8 cellular contexts compared by ENCODE assay signal in genomic region chrX:78103656-78104446, GRCh38. TPM values are rescaled to one million over a fixed set of nuclear protein-coding genes. Genes with fewer than 3 reads are reported as not detected.
DNase-seq lines count a peak whose midpoint lies in the region; ATAC-seq and TF ChIP-seq lines count a peak whose summit lies in the region.

PGK1 (plus strand) TSS chrX:78104248; CDS start chrX:78104341, 93 bp downstream.

- peak within 1 kb of the TSS; percentile 97 for H3K27ac ChIP-seq in DND-41 (ENCODE audit: low read length)
- H3K27ac ChIP-seq in GM23248: peak within 1 kb of the TSS; percentile 93
- H3K27ac ChIP-seq in naive thymus-derived CD4-positive, alpha-beta T cell (ENCODE audit: low read depth, low read length): peak within 1 kb of the TSS; percentile 97

- H4K20me1 ChIP-seq in DND-41 (ENCODE audit: insufficient read depth, low read length) (peaks cover 40% of the 10 kb centered on the region), GM23248 (ENCODE audit: insufficient read depth) (peaks cover 30% of the 10 kb centered on the region)

- H3K9me2 ChIP-seq in GM23248 (ENCODE audit: insufficient read depth): no peaks in the 10 kb centered on the region

- peaks cover 6% of the 10 kb centered on the region for H3F3A ChIP-seq in GM23248 (ENCODE audit: insufficient read depth)

- ATAC-seq in DND-41 (ENCODE audit: insufficient read depth, low read depth): peak; percentile 94
- peak; percentile 97 for ATAC-seq in naive thymus-derived CD4-positive, alpha-beta T cell
- peak; percentile 97 to 98 for ATAC-seq in stimulated activated naive B cell treated with anti-CD40 and anti-IgM and Interleukin-4, amounts not matched to agents 10 μg/mL and 1 μg/mL and 100 μg/mL, for 72 hours (replicated peaks)

- CTCF ChIA-PET in naive thymus-derived CD4-positive, alpha-beta T cell (lab: Charles Lee): no interaction called here

- H3K4me2 ChIP-seq in DND-41 (ENCODE audit: insufficient read depth, low read length) (peak within 1 kb of the TSS; percentile 84), GM23248 (ENCODE audit: unreplicated experiment) (peak within 1 kb of the TSS; percentile 88)

- POLR2A ChIA-PET in naive thymus-derived CD4-positive, alpha-beta T cell (lab: Charles Lee): interaction anchor here (0.5 to 2.3 kb wide), 13 partner anchors 10 to 1264 kb away, joined by 3 to 8 read pairs (median 3); partner anchors contain the start of genes ATP7A, COX7B and ITM2A

- H3K9me3 ChIP-seq in DND-41 (ENCODE audit: insufficient read depth, low read length, severe bottlenecking) (no peaks in the 10 kb centered on the region), GM23248 (ENCODE audit: low read depth) (no peaks in the 10 kb centered on the region)
- no peaks in the 10 kb centered on the region for H3K9me3 ChIP-seq in naive thymus-derived CD4-positive, alpha-beta T cell (ENCODE audit: control insufficient read depth in 2 of 3, low read length in 3 of 3)

- no peaks in the 10 kb centered on the region for H3K27me3 Mint-ChIP-seq in naive thymus-derived CD4-positive, alpha-beta T cell
- peaks cover 0 to 4% of the 10 kb centered on the region in 2 donors for H3K27me3 Mint-ChIP-seq in stimulated activated naive B cell treated with anti-CD40 and anti-IgM and Interleukin-4, amounts not matched to agents 10 μg/mL and 1 μg/mL and 100 μg/mL, for 72 hours

- peaks cover 48% of the 10 kb centered on the region for H3K79me2 ChIP-seq in DND-41 (ENCODE audit: insufficient read depth, low read length)
- H3K79me2 ChIP-seq in GM23248 (ENCODE audit: insufficient read depth): peaks cover 47% of the 10 kb centered on the region

- H3K36me3 Mint-ChIP-seq in naive thymus-derived CD4-positive, alpha-beta T cell: peaks cover 0 to 40% (median 5%) of the 10 kb centered on the region in 5 donors
- peaks cover 20 to 25% of the 10 kb centered on the region in 2 donors for H3K36me3 Mint-ChIP-seq in stimulated activated naive B cell treated with anti-CD40 and anti-IgM and Interleukin-4, amounts not matched to agents 10 μg/mL and 1 μg/mL and 100 μg/mL, for 72 hours

- peak within 1 kb of the TSS; percentile 89 to 99 (median 92) for H3K4me3 Mint-ChIP-seq in naive thymus-derived CD4-positive, alpha-beta T cell
- H3K4me3 Mint-ChIP-seq in stimulated activated naive B cell treated with anti-CD40 and anti-IgM and Interleukin-4, amounts not matched to agents 10 μg/mL and 1 μg/mL and 100 μg/mL, for 72 hours: peak within 1 kb of the TSS; percentile 89 to 91

- DNase-seq in DND-41 (peak; percentile 96), GM23248 (peak; percentile 95), Kasumi-1 (lab: John Stamatoyannopoulos, UW) (peak; percentile 83 to 91), RPMI7951 (ENCODE audit: low read depth) (peak; percentile 98), fibroblast of gingiva (ENCODE audit: low read depth) (peak; percentile 98)
- DNase-seq in activated T-helper 1 cell treated with anti-CD3 and anti-CD28 coated beads, Interleukin-2, amount 50 U/mL, for 16 hours (ENCODE audit: low read depth in 1 of 2, low spot score in 1 of 2): peak; percentile 80 to 86
- DNase-seq in naive thymus-derived CD4-positive, alpha-beta T cell: peak; percentile 76 to 96 (median 93)
- DNase-seq in stimulated activated naive B cell treated with anti-CD40 and anti-IgM and Interleukin-4, amounts not matched to agents 10 μg/mL and 1 μg/mL and 100 μg/mL, for 72 hours: peak; percentile 94

- H3K27ac Mint-ChIP-seq in naive thymus-derived CD4-positive, alpha-beta T cell: peak within 1 kb of the TSS; percentile 90 to 97 (median 94)
- peak within 1 kb of the TSS; percentile 94 for H3K27ac Mint-ChIP-seq in stimulated activated naive B cell treated with anti-CD40 and anti-IgM and Interleukin-4, amounts not matched to agents 10 μg/mL and 1 μg/mL and 100 μg/mL, for 72 hours

- 0 to 2% methylated on average over 6 to 12 of the region's 72 CpGs for WGBS in GM23248 (ENCODE audit: low coverage in 1 of 2, low lambda C conversion rate in 2 of 2, missing lambda C conversion rate in 2 of 2), 2 experiments

- peaks cover 0 to 7% (median 0%) of the 10 kb centered on the region in 11 donors for H3K9me3 Mint-ChIP-seq in naive thymus-derived CD4-positive, alpha-beta T cell
- H3K9me3 Mint-ChIP-seq in stimulated activated naive B cell treated with anti-CD40 and anti-IgM and Interleukin-4, amounts not matched to agents 10 μg/mL and 1 μg/mL and 100 μg/mL, for 72 hours: peaks cover 0 to 8% of the 10 kb centered on the region in 2 donors

- H2AFZ ChIP-seq in DND-41 (ENCODE audit: low read depth, low read length) (peak within 1 kb of the TSS; percentile 90), GM23248 (peak within 1 kb of the TSS; percentile 78)

- peaks cover 15 to 57% (median 48%) of the 10 kb centered on the region in 7 donors for H3K4me1 Mint-ChIP-seq in naive thymus-derived CD4-positive, alpha-beta T cell
- H3K4me1 Mint-ChIP-seq in stimulated activated naive B cell treated with anti-CD40 and anti-IgM and Interleukin-4, amounts not matched to agents 10 μg/mL and 1 μg/mL and 100 μg/mL, for 72 hours: peaks cover 8 to 27% of the 10 kb centered on the region in 2 donors

- H3K36me3 ChIP-seq in DND-41 (ENCODE audit: insufficient read depth, low read length) (peaks cover 47% of the 10 kb centered on the region), GM23248 (ENCODE audit: low read depth) (0 out of 2 replicates have a peak, but pooled peaks cover 6% of the 10 kb centered on the region)
- H3K36me3 ChIP-seq in naive thymus-derived CD4-positive, alpha-beta T cell (ENCODE audit: control insufficient read depth in 2 of 3, insufficient read depth in 3 of 3, low read length in 3 of 3): peaks cover 0 to 5% (median 0%) of the 10 kb centered on the region in 3 experiments

- TF ChIP-seq CTCF in DND-41 (IDR thresholded peaks at IDR 0.05; ENCODE audit: borderline replicate concordance, extremely low read depth, low read length, poor library complexity, severe bottlenecking): no peak

- peak within 1 kb of the TSS; percentile 89 for H3K9ac ChIP-seq in DND-41 (ENCODE audit: low read depth, low read length)
- H3K9ac ChIP-seq in GM23248: peak within 1 kb of the TSS; percentile 99

- no peaks in the 10 kb centered on the region for H3K27me3 ChIP-seq in DND-41 (ENCODE audit: insufficient read depth, low read length, poor library complexity)
- no peaks in the 10 kb centered on the region for H3K27me3 ChIP-seq in GM23248 (replicated peaks; ENCODE audit: insufficient read depth)
- H3K27me3 ChIP-seq in naive thymus-derived CD4-positive, alpha-beta T cell (ENCODE audit: control insufficient read depth in 2 of 2, insufficient read depth in 2 of 2, low read length in 2 of 2): no peaks in the 10 kb centered on the region

- H3K4me3 ChIP-seq in DND-41 (ENCODE audit: low read depth in 1 of 2, low read length in 2 of 2) (peak within 1 kb of the TSS; percentile 96 to 98; a peak in 3 of 4 replicates), GM23248 (peak within 1 kb of the TSS; percentile 98)
- H3K4me3 ChIP-seq in naive thymus-derived CD4-positive, alpha-beta T cell (ENCODE audit: low read length): peak within 1 kb of the TSS; percentile 98

- intact Hi-C loops in naive thymus-derived CD4-positive, alpha-beta T cell (cut with micrococcal nuclease): loop anchor here (1.0 to 10.0 kb wide), 19 partner anchors 17 to 1261 kb away; partner anchors contain the start of genes ATP7A (in 2 of the 2), ATRX (in 2 of the 2), COX7B (in 2 of the 2) and MAGT1 (in 2 of the 2)

- H3K4me1 ChIP-seq in DND-41 (ENCODE audit: insufficient read depth, low read length) (peaks cover 59% of the 10 kb centered on the region), GM23248 (ENCODE audit: insufficient read depth) (peaks cover 13% of the 10 kb centered on the region; the same call in 1 of the 2 replicates)
- H3K4me1 ChIP-seq in naive thymus-derived CD4-positive, alpha-beta T cell (ENCODE audit: control insufficient read depth in 2 of 2, insufficient read depth in 2 of 2, low read length in 2 of 2): peaks cover 21 to 28% of the 10 kb centered on the region in 2 donors

- in situ Hi-C loops in GM23248 (cut with MboI): no loop called here

RNA-seq across cellular contexts. Expression of gene PGK1, which starts in this region (rescaled TPM):
- 644 and 818 TPM in 2 replicates for total RNA-seq in GM23248 (2014; rRNA removed; shearing (Covaris generic))
- polyA plus RNA-seq in GM23248 (2016; fragmentation: Nextera tagmentation; extraction: Ambion mirVana): 749 and 768 TPM in 2 replicates
- 1,280 and 1,342 TPM in 2 replicates for total RNA-seq in RPMI7951 (2014; rRNA removed; shearing (Covaris generic))
- 1,000 to 10,000 TPM in 1 of 5 experiments, 100 to 1,000 TPM in 4; 180 to 1,293 (median 217) TPM for total RNA-seq in naive thymus-derived CD4-positive, alpha-beta T cell
- 100 to 1,000 TPM; 470 to 474 TPM for polyA plus RNA-seq in naive thymus-derived CD4-positive, alpha-beta T cell

Comparison
In these comparisons a context has a peak if more than half of its experiments do, and no peak if none do; other contexts are left out.
1. Peak in every context shown above with its lines: DNase-seq, ATAC-seq, H3K4me3 ChIP-seq and H3K27ac ChIP-seq.